ENCODE assay signal across 9 cellular contexts in the genomic region with DNA sequence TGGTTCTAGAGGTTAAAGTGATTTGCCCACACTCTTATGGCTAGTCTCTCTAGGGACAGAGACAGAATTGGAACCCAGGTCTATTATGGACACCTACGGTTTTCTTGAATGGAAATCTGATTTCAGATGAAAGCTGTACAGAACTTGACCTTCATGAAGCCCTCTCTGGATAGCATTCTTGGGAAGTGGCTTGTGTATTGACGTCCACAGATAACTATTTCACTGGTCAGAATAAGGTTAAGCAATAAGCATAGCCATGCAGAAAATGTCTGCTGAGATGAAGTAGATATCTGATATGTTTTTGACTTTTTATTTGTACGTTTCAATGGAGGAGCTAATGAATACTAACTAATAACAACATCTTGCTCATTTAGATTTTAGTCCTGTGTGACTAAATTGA. TPM values are rescaled to one million over a fixed set of nuclear protein-coding genes. Genes with fewer than 3 reads are reported as not detected.
A peak's percentile ranks its signal among the peaks of the same experiment; 100 is the strongest.
DNase-seq lines count a peak whose midpoint lies in the region; ATAC-seq, FAIRE-seq and TF ChIP-seq lines count a peak whose summit lies in the region.
"Had no signal": no experiment of that assay in that cellular context is flagged by ENCODE, and none has a peak within 500 bp of the region (broad histone marks: within the 10 kb centered on the region; RNA-seq: fewer than 3 reads in every experiment).

No MANE protein-coding gene starts in this region.

- no peak overlapping the region for H2AK5ac ChIP-seq in mesenchymal stem cell (ENCODE audit: low read length, severe bottlenecking)

- no peaks in the 10 kb centered on the region for H3F3A ChIP-seq in Loucy (ENCODE audit: low read depth)

- H3K9me3 ChIP-seq in A549: no peaks in the 10 kb centered on the region
- H3K9me3 ChIP-seq in Loucy (ENCODE audit: insufficient read depth, low read depth, low read length): no peaks in the 10 kb centered on the region
- H3K9me3 ChIP-seq in mesenchymal stem cell (ENCODE audit: control insufficient read depth, low read length): no peaks in the 10 kb centered on the region

- H3K27me3 ChIP-seq in Loucy (ENCODE audit: insufficient read depth, low read length, poor library complexity, severe bottlenecking): peaks cover 15% of the 10 kb centered on the region
- H3K27me3 ChIP-seq in mesenchymal stem cell (ENCODE audit: control insufficient read depth in 1 of 2, insufficient read depth in 1 of 2, low read length in 2 of 2): no peaks in the 10 kb centered on the region

- H3K9ac ChIP-seq in Loucy (ENCODE audit: low read depth, low read length, poor library complexity, severe bottlenecking): no peak overlapping the region
- peak overlapping the region; percentile 94 for H3K9ac ChIP-seq in mesenchymal stem cell (ENCODE audit: low read length)

- no peak overlapping the region for H3K4ac ChIP-seq in mesenchymal stem cell (ENCODE audit: low read depth in 1 of 2, low read length in 2 of 2)

- H3K79me1 ChIP-seq in mesenchymal stem cell (replicated peaks; ENCODE audit: low read length, poor library complexity, severe bottlenecking): peaks cover 5% of the 10 kb centered on the region

- peaks cover 0 to 2% of the 10 kb centered on the region in 2 donors for H3K36me3 Mint-ChIP-seq in CD14-positive monocyte

- TF ChIP-seq EP300 in A549 (IDR thresholded peaks at IDR 0.05): no peak

- intact Hi-C loops in CD14-positive monocyte (cut with micrococcal nuclease): no loop called here

- H2BK5ac ChIP-seq in mesenchymal stem cell (ENCODE audit: low read depth, low read length, poor library complexity, severe bottlenecking): no peak overlapping the region

- POLR2A ChIA-PET in A549 (lab: Yijun Ruan, JAX): interaction anchor here (0.9 kb wide), 1 partner anchor 10 kb away, joined by 3 read pairs; a partner anchor contains a TSS

- H4K20me1 ChIP-seq in Loucy (ENCODE audit: insufficient read depth, low read length, poor library complexity, severe bottlenecking): no peaks in the 10 kb centered on the region

- H3K79me2 ChIP-seq in Loucy (ENCODE audit: insufficient read depth, low read length): no peaks in the 10 kb centered on the region

- H3K4me1 Mint-ChIP-seq in CD14-positive monocyte: peaks cover 12% of the 10 kb centered on the region

- H3K27ac ChIP-seq in A549 (peak overlapping the region; percentile 88 to 99; a peak in 5 of 6 replicates), caudate nucleus (ENCODE audit: low read depth, low read length) (peak overlapping the region; percentile 89), mesenchymal stem cell (ENCODE audit: low read length, poor library complexity, severe bottlenecking) (peak overlapping the region; percentile 86)

- no peak overlapping the region for H4K8ac ChIP-seq in mesenchymal stem cell (ENCODE audit: low read length)

- peaks cover 0 to 8% (median 5%) of the 10 kb centered on the region in 7 donors for H3K9me3 Mint-ChIP-seq in CD14-positive monocyte

- H2BK120ac ChIP-seq in mesenchymal stem cell (ENCODE audit: low read depth, low read length): no peak overlapping the region

- no peak overlapping the region for H3K23ac ChIP-seq in mesenchymal stem cell (ENCODE audit: low read length in 2 of 2)

- no peak overlapping the region for H3K18ac ChIP-seq in mesenchymal stem cell (ENCODE audit: low read depth in 1 of 2, low read length in 2 of 2)

- DNase-seq in A549 (ENCODE audit: low read depth in 1 of 2, low spot score in 1 of 2) (peak in 1 of 2 experiments; percentile 28), caudate nucleus (lab: John Stamatoyannopoulos, UW) (no peak), mesenchymal stem cell (peak; percentile 85), CD14-positive monocyte (ENCODE audit: low spot score) (no peak), NCI-H82 (lab: John Stamatoyannopoulos, UW) (no peak)

- peak in 1 of 2 experiments; percentile 26; a peak in 2 of 6 replicates for ATAC-seq in A549
- ATAC-seq in GM18873 (IDR thresholded peaks at IDR 0.05; ENCODE audit: low FRiP score, unreplicated experiment): no peak
- ATAC-seq in HG02642 (IDR thresholded peaks at IDR 0.05; ENCODE audit: poor library complexity, unreplicated experiment): no peak

- FAIRE-seq in A549 (lab: Jason Lieb, UNC): no peak
- FAIRE-seq: G401.6 had no signal

- WGBS in A549 (ENCODE audit: missing lambda C conversion rate): 24% methylated on average over 3 of the region's 3 CpGs
- 69% methylated on average over 2 of the region's 3 CpGs for WGBS in mesenchymal stem cell

- H3K27ac Mint-ChIP-seq in CD14-positive monocyte: no peak overlapping the region

- no peak overlapping the region for H4K91ac ChIP-seq in mesenchymal stem cell (ENCODE audit: low read length)

- TF ChIP-seq RAD21 in A549 (conservative IDR thresholded peaks at IDR 0.05 in 1 of 2, IDR thresholded peaks at IDR 0.05 in 1 of 2): no peak

- H3K36me3 ChIP-seq in Loucy (ENCODE audit: insufficient read depth, low read length) (no peaks in the 10 kb centered on the region), mesenchymal stem cell (ENCODE audit: control insufficient read depth in 1 of 2, insufficient read depth in 2 of 2, low read depth in 1 of 2, low read length in 2 of 2) (peaks cover 9 to 30% of the 10 kb centered on the region in 2 experiments)

- H3K27me3 Mint-ChIP-seq in CD14-positive monocyte (ENCODE audit: low read depth in 3 of 3): peaks cover 85 to 94% (median 92%) of the 10 kb centered on the region in 3 donors

- no peak overlapping the region for H2AFZ ChIP-seq in Loucy (ENCODE audit: low read length)
- no peak overlapping the region for H2AFZ ChIP-seq in mesenchymal stem cell (ENCODE audit: low read depth, low read length)

- peak overlapping the region; percentile 72 for H3K4me3 ChIP-seq in A549
- no peak overlapping the region for H3K4me3 ChIP-seq in Loucy (ENCODE audit: low read length, poor library complexity, severe bottlenecking)
- peak overlapping the region in 1 of 2 experiments; percentile 81 for H3K4me3 ChIP-seq in mesenchymal stem cell (ENCODE audit: insufficient read depth in 1 of 2, low read depth in 1 of 2, low read length in 2 of 2)

- H2BK12ac ChIP-seq in mesenchymal stem cell (ENCODE audit: low read length in 2 of 2): no peak overlapping the region

- CTCF ChIA-PET in A549 (lab: Yijun Ruan, JAX): interaction anchor here (0.6 to 1.8 kb wide), 4 partner anchors 9 to 237 kb away, joined by 3 to 9 read pairs (median 3); no protein-coding TSS in a partner anchor

- no peak for TF ChIP-seq POLR2A in A549 (IDR thresholded peaks at IDR 0.05; ENCODE audit: low read length)

- no peak overlapping the region for H3K14ac ChIP-seq in mesenchymal stem cell (ENCODE audit: low read length in 2 of 2)

- H3K4me3 Mint-ChIP-seq in CD14-positive monocyte: peak overlapping the region in 1 of 2 donors; percentile 78

- no peaks in the 10 kb centered on the region for H3K9me2 ChIP-seq in Loucy (replicated peaks; ENCODE audit: low read depth, low read length)

- TF ChIP-seq CTCF in A549 (IDR thresholded peaks at IDR 0.05) (no peak), Loucy (conservative IDR thresholded peaks at IDR 0.05; ENCODE audit: low read length) (no peak), CD14-positive monocyte (IDR thresholded peaks at IDR 0.05) (no peak)

- H3K4me1 ChIP-seq in A549 (peaks cover 26% of the 10 kb centered on the region), Loucy (ENCODE audit: insufficient read depth, low read length, poor library complexity, severe bottlenecking) (peaks cover 9% of the 10 kb centered on the region), mesenchymal stem cell (ENCODE audit: control insufficient read depth, insufficient read depth, low read depth, low read length) (peaks cover 6% of the 10 kb centered on the region)

- H3K4me2 ChIP-seq in A549 (peak overlapping the region; percentile 78), Loucy (ENCODE audit: low read depth, low read length, poor library complexity, severe bottlenecking) (peak overlapping the region; percentile 18), mesenchymal stem cell (ENCODE audit: low read length, poor library complexity, severe bottlenecking) (peak overlapping the region; percentile 84)

- no peak overlapping the region for H2BK15ac ChIP-seq in mesenchymal stem cell (ENCODE audit: low read depth, poor library complexity, severe bottlenecking)

TF ChIP-seq in A549, 52 proteins besides CTCF, POLR2A, EP300 and RAD21 (continues in another document):
- no peak for TF ChIP-seq ESRRA (IDR thresholded peaks at IDR 0.05; ENCODE audit: borderline replicate concordance, low read length)
- no peak for TF ChIP-seq ZFP36 (IDR thresholded peaks at IDR 0.05; ENCODE audit: borderline replicate concordance, partially characterized antibody)
- no peak for TF ChIP-seq HOXB13 (CRISPR knock-in tag; IDR thresholded peaks at IDR 0.05; ENCODE audit: low read depth)
- TF ChIP-seq CEBPB (IDR thresholded peaks at IDR 0.05): no peak
- TF ChIP-seq EHMT2 (IDR thresholded peaks at IDR 0.05; ENCODE audit: low read depth): no peak
- TF ChIP-seq TP53 (CRISPR knock-in tag; IDR thresholded peaks at IDR 0.05): no peak
- no peak for TF ChIP-seq GATA3 (IDR thresholded peaks at IDR 0.05; ENCODE audit: borderline replicate concordance)
- TF ChIP-seq, protein P1, sequence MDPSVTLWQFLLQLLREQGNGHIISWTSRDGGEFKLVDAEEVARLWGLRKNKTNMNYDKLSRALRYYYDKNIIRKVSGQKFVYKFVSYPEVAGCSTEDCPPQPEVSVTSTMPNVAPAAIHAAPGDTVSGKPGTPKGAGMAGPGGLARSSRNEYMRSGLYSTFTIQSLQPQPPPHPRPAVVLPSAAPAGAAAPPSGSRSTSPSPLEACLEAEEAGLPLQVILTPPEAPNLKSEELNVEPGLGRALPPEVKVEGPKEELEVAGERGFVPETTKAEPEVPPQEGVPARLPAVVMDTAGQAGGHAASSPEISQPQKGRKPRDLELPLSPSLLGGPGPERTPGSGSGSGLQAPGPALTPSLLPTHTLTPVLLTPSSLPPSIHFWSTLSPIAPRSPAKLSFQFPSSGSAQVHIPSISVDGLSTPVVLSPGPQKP (IDR thresholded peaks at IDR 0.05; ENCODE audit: low read depth, low read length): no peak
- no peak for TF ChIP-seq TFCP2L1 (CRISPR knock-in tag; IDR thresholded peaks at IDR 0.05)

RNA-seq across cellular contexts. Expression of a gene that starts 1.1 kb away (rescaled TPM):
- 12.9 TPM in 2 replicates for polyA plus RNA-seq in A549 (2011; rRNA removed)
- polyA plus RNA-seq in A549 (2012; cell fraction: cytosol; rRNA removed): 5.0 and 5.3 TPM in 2 replicates
- polyA plus RNA-seq in A549 (2012; cell fraction: nucleus; rRNA removed): 3.8 and 8.8 TPM in 2 replicates
- polyA plus RNA-seq in A549 (2017; fragmentation: RNase III; extraction: RNeasy Plus Mini Kit Qiagen cat#74134 plus additional on column Dnase treatment): 5.8 to 6.1 TPM (median 6.0 TPM) in 3 replicates
- 9.5 and 10.1 TPM in 2 replicates for polyA minus RNA-seq in A549 (2011; rRNA and poly(A)+ RNA removed)
- polyA plus RNA-seq in mesenchymal stem cell (2013, experiment 1 of 2): 8.5 TPM
- 7.9 TPM for polyA plus RNA-seq in mesenchymal stem cell (2013, experiment 2 of 2)
- polyA plus RNA-seq in CD14-positive monocyte: not detected

RNA-seq across cellular contexts. Expression of a gene that starts 10.0 kb away (rescaled TPM):
- 27.2 and 31.5 TPM in 2 replicates for polyA plus RNA-seq in A549 (2011; rRNA removed)
- 4.0 and 4.9 TPM in 2 replicates for polyA plus RNA-seq in A549 (2012; cell fraction: cytosol; rRNA removed)
- polyA plus RNA-seq in A549 (2012; cell fraction: nucleus; rRNA removed): 2.7 and 4.8 TPM in 2 replicates
- 16.4 to 18.0 TPM (median 16.7 TPM) in 3 replicates for polyA plus RNA-seq in A549 (2017; fragmentation: RNase III; extraction: RNeasy Plus Mini Kit Qiagen cat#74134 plus additional on column Dnase treatment)
- 48.9 and 49.8 TPM in 2 replicates for polyA minus RNA-seq in A549 (2011; rRNA and poly(A)+ RNA removed)
- 45.2 TPM for polyA plus RNA-seq in mesenchymal stem cell (2013, experiment 1 of 2)
- polyA plus RNA-seq in mesenchymal stem cell (2013, experiment 2 of 2): 44.4 TPM
- under 1 TPM; 0.25 to 0.27 TPM for polyA plus RNA-seq in CD14-positive monocyte

Comparison
In these comparisons a context has a peak if more than half of its experiments do, and no peak if none do; other contexts are left out.
1. H3K4me2 ChIP-seq: peak in every context shown above with its lines; median percentile 84 in mesenchymal stem cell; 78 in A549; 18 in Loucy.
2. RNA of a gene that starts 1.1 kb away (polyA plus RNA-seq): 3.8 to 12.9 TPM in A549; not detected in CD14-positive monocyte; every median in the first group is over 4 times any median in the second.
3. Peak in every context shown above with its lines, with median percentiles within 50 percentile points of each other: H3K27ac ChIP-seq.